Comparison of ENCODE assay signal across 29 cellular contexts in the genomic region with DNA sequence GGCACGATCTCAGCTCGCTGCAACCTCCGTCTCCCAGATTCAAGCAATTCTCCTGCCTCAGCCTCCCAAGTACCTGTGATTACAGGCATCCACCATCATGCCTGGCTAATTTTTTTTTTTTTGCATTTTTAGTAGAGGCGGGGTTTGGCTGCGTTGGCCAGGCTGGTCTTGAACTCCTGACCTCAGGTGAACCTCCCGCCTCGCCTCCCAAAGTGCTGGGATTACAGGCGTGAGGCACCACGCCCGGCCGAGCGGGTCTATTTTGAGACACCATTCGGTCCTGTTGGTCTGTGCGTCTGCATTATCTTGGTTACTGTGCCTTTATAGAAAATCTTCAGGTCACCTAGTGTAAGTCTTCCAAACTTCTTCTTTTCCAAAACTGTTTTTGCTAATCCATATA. TPM values are rescaled to one million over a fixed set of nuclear protein-coding genes. Genes with fewer than 3 reads are reported as not detected.
"Had no signal": no experiment of that assay in that cellular context is flagged by ENCODE, and none has a peak within 500 bp of the region (broad histone marks: within the 10 kb centered on the region; RNA-seq: fewer than 3 reads in every experiment).

No MANE protein-coding gene starts in this region.

- H3K9me3 ChIP-seq: adrenal gland, body of pancreas, esophagus squamous epithelium, gastroesophageal sphincter had no signal

- H3K27ac ChIP-seq: adrenal gland, body of pancreas, epithelial cell of prostate, esophagus squamous epithelium, WERI-Rb-1 had no signal

- H3K36me3 ChIP-seq: adrenal gland, esophagus squamous epithelium, gastroesophageal sphincter, WERI-Rb-1 had no signal

- H3K4me3 ChIP-seq: adrenal gland, body of pancreas, esophagus squamous epithelium, gastroesophageal sphincter had no signal

- H3K27me3 ChIP-seq: adrenal gland, body of pancreas, gastroesophageal sphincter had no signal

- H3K4me1 ChIP-seq: adrenal gland, esophagus squamous epithelium had no signal

- ATAC-seq: activated CD4-positive, CD25-positive, alpha-beta regulatory T cell treated with anti-CD3 and anti-CD28 coated beads, Interleukin-2, amount 50 U/mL, for 24 hours; activated CD8-positive, alpha-beta memory T cell treated with anti-CD3 and anti-CD28 coated beads, Interleukin-2, amount 10 ng/mL, durations not matched to agents 7 days and 5 days; activated CD8-positive, alpha-beta T cell treated with anti-CD3 and anti-CD28 coated beads for 36 hours; activated naive CD8-positive, alpha-beta T cell treated with anti-CD3 and anti-CD28 coated beads, Interleukin-2, amount 50 U/mL, for 24 hours; activated T-cell treated with anti-CD3 and anti-CD28 coated beads, Interleukin-2, amount 50 U/mL, for 72 hours; gastroesophageal sphincter; T-helper 17 cell had no signal

- DNase-seq: activated B cell treated with CpG ODN at 0.5 μM for 24 hours; activated CD4-positive, alpha-beta T cell treated with anti-CD3 and anti-CD28 coated beads for 48 hours; activated CD4-positive, alpha-beta T cell treated with anti-CD3 and anti-CD28 coated beads, Interleukin-2, amount 50 U/mL, for 1 hour; activated CD4-positive, alpha-beta T cell treated with anti-CD3 and anti-CD28 coated beads, Interleukin-2, amount 50 U/mL, for 48 hours; activated CD8-positive, alpha-beta memory T cell treated with anti-CD3 and anti-CD28 coated beads, Interleukin-2, amount 10 ng/mL, durations not matched to agents 7 days and 5 days; activated CD8-positive, alpha-beta memory T cell treated with anti-CD3 and anti-CD28 coated beads, Interleukin-2, amount 50 U/mL, for 48 hours; activated CD8-positive, alpha-beta T cell treated with anti-CD3 and anti-CD28 coated beads for 36 hours; activated naive CD4-positive, alpha-beta T cell treated with anti-CD3 and anti-CD28 coated beads for 36 hours; activated naive CD8-positive, alpha-beta T cell treated with anti-CD3 and anti-CD28 coated beads for 36 hours; activated naive CD8-positive, alpha-beta T cell treated with anti-CD3 and anti-CD28 coated beads, Interleukin-2, amount 50 U/mL, for 24 hours; activated T-cell treated with anti-CD3 and anti-CD28 coated beads for 4 hours; activated T-cell treated with anti-CD3 and anti-CD28 coated beads, Interleukin-2, amount 50 U/mL, for 24 hours; activated T-cell treated with anti-CD3 and anti-CD28 coated beads, Interleukin-2, amount 50 U/mL, for 72 hours; adrenal gland; amygdala; aorta; body of pancreas; caudate nucleus; effector CD8-positive, alpha-beta T cell; esophagus squamous epithelium; foreskin melanocyte; T-helper 1 cell; T-helper 17 cell; T1000; WERI-Rb-1 had no signal

RNA-seq across cellular contexts. Expression of gene MSANTD1, which starts 22.2 kb away (rescaled TPM):
- polyA plus RNA-seq: fibroblast of lung had no signal
